13 cellular contexts compared by ENCODE assay signal in the genomic region with DNA sequence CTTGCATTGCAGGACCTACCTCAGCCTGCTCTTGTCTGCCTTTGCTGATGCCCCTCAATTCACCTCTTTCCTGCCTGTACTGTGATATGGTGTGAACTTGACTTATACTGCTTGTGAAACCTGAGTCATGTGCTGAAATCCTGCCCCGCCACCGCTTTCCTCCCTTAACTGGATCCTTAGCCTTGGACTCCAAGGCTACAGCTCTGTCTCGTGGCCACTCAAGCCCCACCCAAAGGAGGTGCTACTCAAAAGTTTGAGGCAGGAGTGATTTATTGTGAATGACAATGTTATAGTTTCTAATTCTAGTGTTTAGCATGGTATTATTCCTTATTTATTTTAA. TPM values are rescaled to one million over a fixed set of nuclear protein-coding genes. Genes with fewer than 3 reads are reported as not detected.
DNase-seq lines count a peak whose midpoint lies in the region; TF ChIP-seq lines count a peak whose summit lies in the region.
"Had no signal": no experiment of that assay in that cellular context is flagged by ENCODE, and none has a peak within 500 bp of the region (broad histone marks: within the 10 kb centered on the region; RNA-seq: fewer than 3 reads in every experiment).

No MANE protein-coding gene starts in this region.

- intact Hi-C loops in MCF 10A (cut with micrococcal nuclease) = no loop called here
- intact Hi-C loops in breast epithelium (cut with DNase I; ENCODE audit: low total_unique reads) = no loop called here

- H2AFZ ChIP-seq in SK-N-SH (ENCODE audit: low read depth) = no peak overlapping the region

- no peak overlapping the region for H3K27ac Mint-ChIP-seq in MCF 10A (ENCODE audit: low read depth, unreplicated experiment)
- H3K27ac Mint-ChIP-seq in type B pancreatic cell = peak overlapping the region; percentile 38
- H3K27ac Mint-ChIP-seq: activated B cell treated with CpG ODN at 0.5 μM for 24 hours; activated T-cell treated with anti-CD3 and anti-CD28 coated beads, Interleukin-2, amount 50 U/mL, for 24 hours had no signal

- H3K4me2 ChIP-seq in SK-N-SH = no peak overlapping the region

- H3K4me1 Mint-ChIP-seq in MCF 10A (ENCODE audit: insufficient read depth, unreplicated experiment) (peaks cover 18% of the 10 kb centered on the region), type B pancreatic cell (ENCODE audit: unreplicated experiment) (peaks cover 6% of the 10 kb centered on the region)

- no TSS peak for BruUV-seq in MCF 10A (replicated peaks; lab: Mats Ljungman, UMichigan)

- no peak for TF ChIP-seq CTCF in MCF 10A (IDR thresholded peaks at IDR 0.05; ENCODE audit: unreplicated experiment)
- TF ChIP-seq CTCF in breast epithelium (IDR thresholded peaks at IDR 0.05) = no peak
- no peak for TF ChIP-seq CTCF in type B pancreatic cell (conservative IDR thresholded peaks at IDR 0.05)
- TF ChIP-seq CTCF in SK-N-SH (IDR thresholded peaks at IDR 0.05) = no peak

- CTCF ChIA-PET in MCF 10A (lab: Yijun Ruan, JAX) (interaction anchor here (0.6 kb wide), 1 partner anchor 78 kb away, joined by 3 read pairs; no protein-coding TSS in a partner anchor), SK-N-SH (lab: Yijun Ruan, JAX) (no interaction called here)

- H3K36me3 ChIP-seq in breast epithelium = no peaks in the 10 kb centered on the region
- no peaks in the 10 kb centered on the region for H3K36me3 ChIP-seq in SK-N-SH (replicated peaks in 1 of 2; ENCODE audit: control insufficient read depth in 1 of 2, insufficient read depth in 2 of 2, low read length in 1 of 2)
- H3K36me3 ChIP-seq: lower lobe of right lung had no signal

- H3K27ac ChIP-seq in breast epithelium (peak overlapping the region in 1 of 2 donors; percentile 11), SK-N-SH (ENCODE audit: low read depth in 2 of 2, low read length in 1 of 2) (no peak overlapping the region), caudate nucleus (ENCODE audit: low read depth, low read length) (no peak overlapping the region)
- H3K27ac ChIP-seq: lower lobe of right lung had no signal

- H3K27me3 ChIP-seq in breast epithelium = no peaks in the 10 kb centered on the region
- no peaks in the 10 kb centered on the region; the same call in 1 of the 2 replicates for H3K27me3 ChIP-seq in SK-N-SH (ENCODE audit: insufficient read depth)

- no peaks in the 10 kb centered on the region for H3K4me1 ChIP-seq in breast epithelium
- no peaks in the 10 kb centered on the region for H3K4me1 ChIP-seq in SK-N-SH (ENCODE audit: control insufficient read depth in 1 of 2, insufficient read depth in 2 of 2, low read depth in 1 of 2, low read length in 1 of 2)

- H3K9me3 Mint-ChIP-seq in MCF 10A (ENCODE audit: unreplicated experiment) (peaks cover 8% of the 10 kb centered on the region), type B pancreatic cell (no peaks in the 10 kb centered on the region)
- H3K9me3 Mint-ChIP-seq: activated B cell treated with CpG ODN at 0.5 μM for 24 hours; activated T-cell treated with anti-CD3 and anti-CD28 coated beads, Interleukin-2, amount 50 U/mL, for 24 hours had no signal

- POLR2A ChIA-PET in MCF 10A (lab: Yijun Ruan, JAX) (interaction anchor here (0.9 kb wide), 1 partner anchor 9 kb away, joined by 4 read pairs; no protein-coding TSS in a partner anchor), SK-N-SH (lab: Yijun Ruan, JAX) (no interaction called here)

- H3K27me3 Mint-ChIP-seq in MCF 10A (ENCODE audit: insufficient read depth, unreplicated experiment) = no peaks in the 10 kb centered on the region
- no peaks in the 10 kb centered on the region for H3K27me3 Mint-ChIP-seq in type B pancreatic cell
- H3K27me3 Mint-ChIP-seq: activated B cell treated with CpG ODN at 0.5 μM for 24 hours had no signal

- no peak overlapping the region for H3K4me3 Mint-ChIP-seq in MCF 10A (ENCODE audit: unreplicated experiment)
- H3K4me3 Mint-ChIP-seq in type B pancreatic cell = no peak overlapping the region
- H3K4me3 Mint-ChIP-seq: activated B cell treated with CpG ODN at 0.5 μM for 24 hours; activated T-cell treated with anti-CD3 and anti-CD28 coated beads, Interleukin-2, amount 50 U/mL, for 24 hours had no signal

- TF ChIP-seq RAD21 in SK-N-SH (IDR thresholded peaks at IDR 0.05; ENCODE audit: low read length) = no peak

- H3K79me2 ChIP-seq in SK-N-SH (ENCODE audit: insufficient read depth) = no peaks in the 10 kb centered on the region

- H3K9me2 ChIP-seq in SK-N-SH = no peaks in the 10 kb centered on the region

- H4K20me1 ChIP-seq in SK-N-SH (ENCODE audit: insufficient read depth) = no peaks in the 10 kb centered on the region

- no peaks in the 10 kb centered on the region for H3K36me3 Mint-ChIP-seq in MCF 10A (ENCODE audit: insufficient read depth, unreplicated experiment)
- H3K36me3 Mint-ChIP-seq in type B pancreatic cell = no peaks in the 10 kb centered on the region

- no peak for TF ChIP-seq POLR2A in breast epithelium (IDR thresholded peaks at IDR 0.05)

- H3F3A ChIP-seq in SK-N-SH (replicated peaks; ENCODE audit: insufficient read depth) = no peaks in the 10 kb centered on the region

- DNase-seq in MCF 10A (ENCODE audit: unreplicated experiment) = peak; percentile 79
- DNase-seq in breast epithelium (ENCODE audit: low spot score in 2 of 2) = no peak
- DNase-seq in dermis blood vessel endothelial cell = peak; percentile 73
- peak; percentile 44 for DNase-seq in kidney tubule cell (ENCODE audit: low spot score)
- DNase-seq in type B pancreatic cell (ENCODE audit: extremely low spot score, unreplicated experiment) = no peak
- no peak for DNase-seq in SK-N-SH
- no peak for DNase-seq in caudate nucleus (lab: John Stamatoyannopoulos, UW)
- no peak for DNase-seq in NCI-H526 (lab: John Stamatoyannopoulos, UW)
- DNase-seq: 8988T; activated B cell treated with CpG ODN at 0.5 μM for 24 hours; activated T-cell treated with anti-CD3 and anti-CD28 coated beads, Interleukin-2, amount 50 U/mL, for 24 hours; lower lobe of right lung had no signal

- H3K9ac ChIP-seq in SK-N-SH = no peak overlapping the region

- no peak for TF ChIP-seq EP300 in SK-N-SH (IDR thresholded peaks at IDR 0.05; ENCODE audit: borderline replicate concordance in 1 of 2, low read depth in 1 of 2, low read length in 1 of 2)

- WGBS in SK-N-SH (ENCODE audit: low lambda C conversion rate) = 51% methylated on average over 3 of the region's 3 CpGs

- H3K9me3 ChIP-seq in breast epithelium = no peaks in the 10 kb centered on the region
- H3K9me3 ChIP-seq in SK-N-SH = no peaks in the 10 kb centered on the region
- H3K9me3 ChIP-seq: lower lobe of right lung had no signal

- no peak overlapping the region for H3K4me3 ChIP-seq in breast epithelium
- H3K4me3 ChIP-seq in SK-N-SH (ENCODE audit: low read depth in 2 of 2, low read length in 1 of 2) = no peak overlapping the region
- H3K4me3 ChIP-seq: lower lobe of right lung had no signal

TF ChIP-seq in SK-N-SH, 30 proteins besides CTCF, POLR2A, EP300 and RAD21 (continues in another document):
- TF ChIP-seq EZH2phosphoT487 (IDR thresholded peaks at IDR 0.05; ENCODE audit: borderline replicate concordance, low read depth) (no peak), MEF2A (IDR thresholded peaks at IDR 0.05; ENCODE audit: borderline replicate concordance, low read depth) (no peak), TEAD4 (IDR thresholded peaks at IDR 0.05; ENCODE audit: borderline replicate concordance, insufficient read depth) (no peak), TCF12 (IDR thresholded peaks at IDR 0.05) (no peak), MAX (IDR thresholded peaks at IDR 0.05; ENCODE audit: low read depth) (no peak)
- TF ChIP-seq, protein P1, sequence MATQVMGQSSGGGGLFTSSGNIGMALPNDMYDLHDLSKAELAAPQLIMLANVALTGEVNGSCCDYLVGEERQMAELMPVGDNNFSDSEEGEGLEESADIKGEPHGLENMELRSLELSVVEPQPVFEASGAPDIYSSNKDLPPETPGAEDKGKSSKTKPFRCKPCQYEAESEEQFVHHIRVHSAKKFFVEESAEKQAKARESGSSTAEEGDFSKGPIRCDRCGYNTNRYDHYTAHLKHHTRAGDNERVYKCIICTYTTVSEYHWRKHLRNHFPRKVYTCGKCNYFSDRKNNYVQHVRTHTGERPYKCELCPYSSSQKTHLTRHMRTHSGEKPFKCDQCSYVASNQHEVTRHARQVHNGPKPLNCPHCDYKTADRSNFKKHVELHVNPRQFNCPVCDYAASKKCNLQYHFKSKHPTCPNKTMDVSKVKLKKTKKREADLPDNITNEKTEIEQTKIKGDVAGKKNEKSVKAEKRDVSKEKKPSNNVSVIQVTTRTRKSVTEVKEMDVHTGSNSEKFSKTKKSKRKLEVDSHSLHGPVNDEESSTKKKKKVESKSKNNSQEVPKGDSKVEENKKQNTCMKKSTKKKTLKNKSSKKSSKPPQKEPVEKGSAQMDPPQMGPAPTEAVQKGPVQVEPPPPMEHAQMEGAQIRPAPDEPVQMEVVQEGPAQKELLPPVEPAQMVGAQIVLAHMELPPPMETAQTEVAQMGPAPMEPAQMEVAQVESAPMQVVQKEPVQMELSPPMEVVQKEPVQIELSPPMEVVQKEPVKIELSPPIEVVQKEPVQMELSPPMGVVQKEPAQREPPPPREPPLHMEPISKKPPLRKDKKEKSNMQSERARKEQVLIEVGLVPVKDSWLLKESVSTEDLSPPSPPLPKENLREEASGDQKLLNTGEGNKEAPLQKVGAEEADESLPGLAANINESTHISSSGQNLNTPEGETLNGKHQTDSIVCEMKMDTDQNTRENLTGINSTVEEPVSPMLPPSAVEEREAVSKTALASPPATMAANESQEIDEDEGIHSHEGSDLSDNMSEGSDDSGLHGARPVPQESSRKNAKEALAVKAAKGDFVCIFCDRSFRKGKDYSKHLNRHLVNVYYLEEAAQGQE (IDR thresholded peaks at IDR 0.05; ENCODE audit: low read depth, low read length) = no peak

RNA-seq across cellular contexts. Expression of gene MYZAP, which starts 56.1 kb away (rescaled TPM):
- 0.96 and 1.3 TPM in 2 replicates for total RNA-seq in MCF 10A (2022)
- 10 to 100 TPM; 12.1 to 23.0 (median 16.7) TPM for total RNA-seq in breast epithelium
- 82.5 and 94.7 TPM in 2 replicates for total RNA-seq in dermis blood vessel endothelial cell
- total RNA-seq in type B pancreatic cell (ENCODE audit: low replicate concordance) = 5.7 and 9.9 TPM in 2 replicates
- polyA plus RNA-seq in SK-N-SH (2012; rRNA removed) = 0.07 TPM in 1 of 2 replicates, not detected in the other
- polyA plus RNA-seq in SK-N-SH (2012; cell fraction: cytosol; rRNA removed) = 0.05 and 0.13 TPM in 2 replicates
- not detected in 2 replicates for polyA plus RNA-seq in SK-N-SH (2012; cell fraction: nucleus; rRNA removed)
- total RNA-seq: NCI-H460 had no signal

RNA-seq across cellular contexts. Expression of gene POLR2M, which starts 58.8 kb away (rescaled TPM):
- total RNA-seq in MCF 10A (2022) (84.1 and 114 TPM in 2 replicates), breast epithelium (100 to 1,000 TPM in 2 of 3 donors, 10 to 100 TPM in 1; 63.5 to 194 (median 126) TPM), dermis blood vessel endothelial cell (178 and 224 TPM in 2 replicates), type B pancreatic cell (ENCODE audit: low replicate concordance) (50.7 and 76.4 TPM in 2 replicates)
- polyA plus RNA-seq in SK-N-SH (2012; rRNA removed) = 105 and 160 TPM in 2 replicates
- polyA plus RNA-seq in SK-N-SH (2012; cell fraction: cytosol; rRNA removed) = 105 and 127 TPM in 2 replicates
- 94.2 and 141 TPM in 2 replicates for polyA plus RNA-seq in SK-N-SH (2012; cell fraction: nucleus; rRNA removed)

Comparison
In these comparisons a context has a peak if more than half of its experiments do, and no peak if none do; other contexts are left out.
1. DNase-seq: peak in MCF 10A (single experiment), dermis blood vessel endothelial cell (single experiment) and kidney tubule cell (single experiment); none in breast epithelium (0 of 2), type B pancreatic cell (single experiment), SK-N-SH (single experiment), caudate nucleus (0 of 61) and NCI-H526 (0 of 2).